Comparison of ENCODE assay signal across 8 cellular contexts in the genomic region with DNA sequence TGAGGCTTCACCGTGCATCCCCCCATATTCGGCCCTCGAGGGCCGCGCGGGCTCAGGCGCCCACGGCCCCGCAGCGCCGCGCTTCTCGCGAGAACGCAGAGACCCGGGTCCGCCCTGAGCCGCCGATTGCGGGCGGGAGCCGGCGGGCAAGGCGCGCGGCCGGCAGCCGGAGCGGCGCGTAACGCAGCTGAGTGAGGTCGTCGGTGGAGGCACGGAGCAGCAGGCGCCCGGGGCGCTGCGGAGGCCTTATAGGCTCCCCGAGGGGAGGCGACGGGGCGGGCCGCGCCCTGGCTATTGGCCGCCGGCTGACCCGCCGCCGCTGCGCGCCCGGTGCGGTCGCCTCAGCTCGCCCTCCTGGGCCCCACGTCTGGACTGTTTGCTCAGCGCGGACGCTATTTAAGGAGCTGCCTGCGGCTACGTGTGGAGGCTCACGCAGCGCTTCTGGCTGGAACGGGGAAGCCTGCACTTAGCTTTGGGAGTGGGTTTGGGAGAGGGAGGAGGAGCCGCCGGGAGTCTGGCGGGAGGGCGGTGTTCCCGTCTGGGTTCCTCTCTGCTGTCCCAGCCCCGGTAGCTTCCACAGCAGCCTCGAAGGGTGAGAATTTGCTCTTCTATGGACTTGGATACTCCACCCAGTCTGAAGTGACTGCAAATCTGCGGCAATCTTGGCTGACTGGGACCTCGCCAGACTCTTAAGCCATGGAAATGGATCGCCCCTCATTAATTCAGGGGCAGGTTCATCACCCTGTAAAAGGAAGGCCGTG. TPM values are rescaled to one million over a fixed set of nuclear protein-coding genes. Genes with fewer than 3 reads are reported as not detected.
A peak's percentile ranks its signal among the peaks of the same experiment; 100 is the strongest.
DNase-seq lines count a peak whose midpoint lies in the region; ATAC-seq and TF ChIP-seq lines count a peak whose summit lies in the region.

Gene PLOD2 (minus strand): TSS at position 221 of the 761 bp plus-strand sequence. CDS start 195 bp downstream, at position 26.

- peaks cover 45% of the 10 kb centered on the region for H3K27me3 Mint-ChIP-seq in activated naive CD4-positive, alpha-beta T cell treated with anti-CD3 and anti-CD28 coated beads, Interleukin-2, amount 50 U/mL, for 24 hours
- peaks cover 20 to 53% of the 10 kb centered on the region in 2 donors for H3K27me3 Mint-ChIP-seq in natural killer cell treated with Interleukin-12 subunit alpha and Interleukin-12 subunit beta and Interleukin-15 and Interleukin-18, amount 100 ng/mL, for 72 hours

- H3K27ac Mint-ChIP-seq in activated naive CD4-positive, alpha-beta T cell treated with anti-CD3 and anti-CD28 coated beads, Interleukin-2, amount 50 U/mL, for 24 hours, result peak within 1 kb of the TSS; percentile 47
- no peak within 1 kb of the TSS for H3K27ac Mint-ChIP-seq in natural killer cell treated with Interleukin-12 subunit alpha and Interleukin-12 subunit beta and Interleukin-15 and Interleukin-18, amount 100 ng/mL, for 72 hours

- peak; percentile 55 for ATAC-seq in HG02763 (IDR thresholded peaks at IDR 0.05; ENCODE audit: unreplicated experiment)
- ATAC-seq in natural killer cell treated with Interleukin-12 subunit alpha and Interleukin-12 subunit beta and Interleukin-15 and Interleukin-18, amount 100 ng/mL, for 72 hours, result peak; percentile 75 to 85

- peak within 1 kb of the TSS; percentile 51 for H3K4me3 Mint-ChIP-seq in activated naive CD4-positive, alpha-beta T cell treated with anti-CD3 and anti-CD28 coated beads, Interleukin-2, amount 50 U/mL, for 24 hours
- peak within 1 kb of the TSS; percentile 43 for H3K4me3 Mint-ChIP-seq in natural killer cell treated with Interleukin-12 subunit alpha and Interleukin-12 subunit beta and Interleukin-15 and Interleukin-18, amount 100 ng/mL, for 72 hours

- peak within 1 kb of the TSS; percentile 69 for H3K4me3 ChIP-seq in GM12865 (ENCODE audit: low read depth, low read length)

- no peaks in the 10 kb centered on the region for H3K9me3 Mint-ChIP-seq in activated naive CD4-positive, alpha-beta T cell treated with anti-CD3 and anti-CD28 coated beads, Interleukin-2, amount 50 U/mL, for 24 hours
- H3K9me3 Mint-ChIP-seq in natural killer cell treated with Interleukin-12 subunit alpha and Interleukin-12 subunit beta and Interleukin-15 and Interleukin-18, amount 100 ng/mL, for 72 hours, result peaks cover 4% of the 10 kb centered on the region

- DNase-seq in A172 (ENCODE audit: low spot score) (peak; percentile 55), GM12865 (ENCODE audit: low read depth) (peak; percentile 81), NCI-H345 (lab: John Stamatoyannopoulos, UW) (peak; percentile 82), foreskin melanocyte (peak; percentile 53), GF-D8 (lab: John Stamatoyannopoulos, UW) (no peak)
- DNase-seq in natural killer cell treated with Interleukin-12 subunit alpha and Interleukin-12 subunit beta and Interleukin-15 and Interleukin-18, amount 100 ng/mL, for 72 hours (ENCODE audit: low spot score), result no peak

- H3K4me1 Mint-ChIP-seq in activated naive CD4-positive, alpha-beta T cell treated with anti-CD3 and anti-CD28 coated beads, Interleukin-2, amount 50 U/mL, for 24 hours, result peaks cover 16% of the 10 kb centered on the region
- peaks cover 3 to 11% of the 10 kb centered on the region in 2 donors for H3K4me1 Mint-ChIP-seq in natural killer cell treated with Interleukin-12 subunit alpha and Interleukin-12 subunit beta and Interleukin-15 and Interleukin-18, amount 100 ng/mL, for 72 hours (ENCODE audit: low read depth in 2 of 2)

- TF ChIP-seq CTCF in GM12865 (IDR thresholded peaks at IDR 0.05; ENCODE audit: insufficient read depth, low read depth, low read length, missing control alignments), result no peak

- H3K36me3 Mint-ChIP-seq in activated naive CD4-positive, alpha-beta T cell treated with anti-CD3 and anti-CD28 coated beads, Interleukin-2, amount 50 U/mL, for 24 hours, result no peaks in the 10 kb centered on the region
- H3K36me3 Mint-ChIP-seq in natural killer cell treated with Interleukin-12 subunit alpha and Interleukin-12 subunit beta and Interleukin-15 and Interleukin-18, amount 100 ng/mL, for 72 hours, result peaks cover 12% of the 10 kb centered on the region

RNA-seq across cellular contexts. Expression of gene PLOD2, which starts in this region (rescaled TPM):
- total RNA-seq in A172 (2014; rRNA removed; shearing (Covaris generic)), result 93.9 and 104 TPM in 2 replicates
- 1 to 10 TPM; 1.0 to 1.3 TPM for total RNA-seq in natural killer cell treated with Interleukin-12 subunit alpha and Interleukin-12 subunit beta and Interleukin-15 and Interleukin-18, amount 100 ng/mL, for 72 hours

Comparison
In these comparisons a context has a peak if more than half of its experiments do, and no peak if none do; other contexts are left out.
1. RNA of gene PLOD2 (total RNA-seq): 93.9 to 104 TPM in A172; 1.0 to 1.3 TPM in natural killer cell treated with Interleukin-12 subunit alpha and Interleukin-12 subunit beta and Interleukin-15 and Interleukin-18, amount 100 ng/mL, for 72 hours; every median in the first group is over 10 times any median in the second.
2. DNase-seq: peak in A172 (single experiment), GM12865 (single experiment), NCI-H345 (single experiment) and foreskin melanocyte (single experiment); none in natural killer cell treated with Interleukin-12 subunit alpha and Interleukin-12 subunit beta and Interleukin-15 and Interleukin-18, amount 100 ng/mL, for 72 hours (single experiment) and GF-D8 (single experiment).